In genomic region chr12:93886533-93887511, GRCh38 we compare ENCODE assay signal across 14 cellular contexts.
DNase-seq lines count a peak whose midpoint lies in the region; ATAC-seq, FAIRE-seq and TF ChIP-seq lines count a peak whose summit lies in the region.
"Had no signal": no experiment of that assay in that cellular context is flagged by ENCODE, and none has a peak within 500 bp of the region (broad histone marks: within the 10 kb centered on the region; RNA-seq: fewer than 3 reads in every experiment).

No MANE protein-coding gene starts in this region.

- no peaks in the 10 kb centered on the region for H4K20me1 ChIP-seq in astrocyte (ENCODE audit: insufficient read depth, low read length)

- CTCF ChIA-PET in AG04449 (lab: Yijun Ruan, JAX) (interaction anchor here (0.9 to 2.0 kb wide), 3 partner anchors 188 to 385 kb away, joined by 3 to 11 read pairs (median 4); no protein-coding TSS in a partner anchor), HEK293 (lab: Yijun Ruan, JAX) (interaction anchor here (0.7 to 1.5 kb wide), 3 partner anchors 24 to 384 kb away, joined by 3 to 6 read pairs (median 5); no protein-coding TSS in a partner anchor), WTC11 (lab: Charles Lee) (interaction anchor here (1.2 to 1.3 kb wide), 2 partner anchors 9 to 188 kb away, joined by 3 to 4 read pairs; no protein-coding TSS in a partner anchor)

- no peak overlapping the region for H3K4me3 Mint-ChIP-seq in astrocyte (ENCODE audit: unreplicated experiment)
- H3K4me3 Mint-ChIP-seq in stimulated activated memory B cell treated with anti-CD40 and anti-IgM and Interleukin-4, amounts not matched to agents 10 μg/mL and 1 μg/mL and 100 μg/mL, for 72 hours, result no peak overlapping the region
- no peak overlapping the region for H3K4me3 Mint-ChIP-seq in WTC11

- peak overlapping the region; percentile 28 for H3K9ac ChIP-seq in astrocyte (ENCODE audit: low read length)

- peaks cover 13% of the 10 kb centered on the region for H3K4me1 Mint-ChIP-seq in astrocyte (ENCODE audit: low read depth, unreplicated experiment)
- H3K4me1 Mint-ChIP-seq in stimulated activated memory B cell treated with anti-CD40 and anti-IgM and Interleukin-4, amounts not matched to agents 10 μg/mL and 1 μg/mL and 100 μg/mL, for 72 hours, result no peaks in the 10 kb centered on the region
- H3K4me1 Mint-ChIP-seq in WTC11, result peaks cover 8% of the 10 kb centered on the region

- no peaks in the 10 kb centered on the region for H3K79me2 ChIP-seq in astrocyte (ENCODE audit: insufficient read depth, low read length)

- POLR2A ChIA-PET in AG04449 (lab: Yijun Ruan, JAX) (interaction anchor here (1.2 to 1.7 kb wide), 4 partner anchors 9 to 214 kb away, joined by 3 to 5 read pairs (median 4); no protein-coding TSS in a partner anchor), HEK293 (lab: Yijun Ruan, JAX) (no interaction called here), WTC11 (lab: Charles Lee) (no interaction called here)

- DNase-seq in AG04449 (ENCODE audit: low read depth, low spot score) (peak; percentile 87), astrocyte (ENCODE audit: low read depth) (peak; percentile 96), myocyte (ENCODE audit: low read depth) (peak; percentile 74), WTC11 (ENCODE audit: low spot score) (no peak), amygdala (lab: John Stamatoyannopoulos, UW) (no peak)
- DNase-seq: activated gamma-delta T cell treated with Interleukin-2 at 50 U/mL for 16 hours, caudate nucleus, NCI-H1930, NCI-H774 had no signal

- H3K27ac Mint-ChIP-seq in astrocyte (ENCODE audit: unreplicated experiment) (no peak overlapping the region), WTC11 (no peak overlapping the region)
- no peak overlapping the region for H3K27ac Mint-ChIP-seq in stimulated activated memory B cell treated with anti-CD40 and anti-IgM and Interleukin-4, amounts not matched to agents 10 μg/mL and 1 μg/mL and 100 μg/mL, for 72 hours

- H3K27me3 Mint-ChIP-seq in astrocyte (ENCODE audit: low read depth, unreplicated experiment) (peaks cover 9% of the 10 kb centered on the region), WTC11 (ENCODE audit: low read depth) (no peaks in the 10 kb centered on the region)
- H3K27me3 Mint-ChIP-seq in stimulated activated memory B cell treated with anti-CD40 and anti-IgM and Interleukin-4, amounts not matched to agents 10 μg/mL and 1 μg/mL and 100 μg/mL, for 72 hours, result no peaks in the 10 kb centered on the region

- no peaks in the 10 kb centered on the region for H3K36me3 ChIP-seq in HEK293 (ENCODE audit: control insufficient read depth in 2 of 2, insufficient read depth in 1 of 2, low read length in 2 of 2)
- H3K36me3 ChIP-seq in astrocyte (ENCODE audit: insufficient read depth, low read length), result no peaks in the 10 kb centered on the region

- H2AFZ ChIP-seq in astrocyte (ENCODE audit: low read depth, low read length), result no peak overlapping the region

- no peak overlapping the region for H3K4me3 ChIP-seq in AG04449 (ENCODE audit: low read depth, low read length)
- no peak overlapping the region for H3K4me3 ChIP-seq in HEK293 (ENCODE audit: low read depth, low read length)
- H3K4me3 ChIP-seq in astrocyte (ENCODE audit: insufficient read depth, low read depth, low read length), result no peak overlapping the region
- H3K4me3 ChIP-seq: A549 had no signal

- peaks cover 5% of the 10 kb centered on the region for H3K9me3 Mint-ChIP-seq in astrocyte (ENCODE audit: unreplicated experiment)
- no peaks in the 10 kb centered on the region for H3K9me3 Mint-ChIP-seq in stimulated activated memory B cell treated with anti-CD40 and anti-IgM and Interleukin-4, amounts not matched to agents 10 μg/mL and 1 μg/mL and 100 μg/mL, for 72 hours
- H3K9me3 Mint-ChIP-seq in WTC11, result no peaks in the 10 kb centered on the region

- no peaks in the 10 kb centered on the region for H3K9me3 ChIP-seq in HEK293 (ENCODE audit: control insufficient read depth, insufficient read depth, low read depth, low read length)
- H3K9me3 ChIP-seq in astrocyte (ENCODE audit: insufficient read depth, low read depth, low read length), result no peaks in the 10 kb centered on the region
- H3K9me3 ChIP-seq: A549 had no signal

- peak overlapping the region; percentile 42 for H3K27ac ChIP-seq in HEK293 (ENCODE audit: extremely low read depth, low read depth, low read length)
- peak overlapping the region; percentile 22 for H3K27ac ChIP-seq in astrocyte (ENCODE audit: low read depth, low read length)

- no peak for ATAC-seq in stimulated activated memory B cell treated with anti-CD40 and anti-IgM and Interleukin-4, amounts not matched to agents 10 μg/mL and 1 μg/mL and 100 μg/mL, for 72 hours
- no peak for ATAC-seq in GM21723 (IDR thresholded peaks at IDR 0.05; ENCODE audit: unreplicated experiment)
- no peak for ATAC-seq in WTC11
- ATAC-seq: A549, Right ventricle myocardium inferior had no signal

- H3K36me3 Mint-ChIP-seq in astrocyte (ENCODE audit: low read depth, unreplicated experiment) (no peaks in the 10 kb centered on the region), WTC11 (no peaks in the 10 kb centered on the region)
- no peaks in the 10 kb centered on the region for H3K36me3 Mint-ChIP-seq in stimulated activated memory B cell treated with anti-CD40 and anti-IgM and Interleukin-4, amounts not matched to agents 10 μg/mL and 1 μg/mL and 100 μg/mL, for 72 hours

- no peaks in the 10 kb centered on the region for H3K27me3 ChIP-seq in astrocyte (ENCODE audit: insufficient read depth, low read length)

- H3K4me1 ChIP-seq in HEK293 (ENCODE audit: control insufficient read depth, insufficient read depth, low read length), result peaks cover 10% of the 10 kb centered on the region
- peaks cover 36% of the 10 kb centered on the region for H3K4me1 ChIP-seq in astrocyte (ENCODE audit: insufficient read depth, low read length)

- TF ChIP-seq CTCF in AG04449 (IDR thresholded peaks at IDR 0.05; ENCODE audit: insufficient read depth, low read length, missing control alignments), result no peak
- no peak for TF ChIP-seq CTCF in HEK293 (tag by site-specific recombination; IDR thresholded peaks at IDR 0.05)
- TF ChIP-seq CTCF in astrocyte (IDR thresholded peaks at IDR 0.05; ENCODE audit: insufficient read depth, low read depth, low read length), result no peak
- no peak for TF ChIP-seq CTCF in WTC11 (IDR thresholded peaks at IDR 0.05)

- H3K4me2 ChIP-seq in astrocyte (ENCODE audit: low read length), result peak overlapping the region; percentile 59
- H3K4me2 ChIP-seq: A549 had no signal

- FAIRE-seq in astrocyte (lab: Jason Lieb, UNC), result peak; percentile 45
- FAIRE-seq: A549 had no signal

TF ChIP-seq in HEK293, 187 proteins besides CTCF, POLR2A, EP300 and RAD21 (continues in another document):
- peak; percentile 46; the same call in 1 of the 2 replicates for TF ChIP-seq ZFHX2 (tag by site-specific recombination; conservative IDR thresholded peaks at IDR 0.05)
- peak; percentile 98 for TF ChIP-seq TCF7L2 (IDR thresholded peaks at IDR 0.05; ENCODE audit: borderline replicate concordance, low read depth, low read length)
- no peak for TF ChIP-seq YY1 (tag by site-specific recombination; IDR thresholded peaks at IDR 0.05)
- TF ChIP-seq KLF10 (tag by site-specific recombination; IDR thresholded peaks at IDR 0.05), result peak; percentile 31; the same call in 1 of the 2 replicates
- no peak for TF ChIP-seq WT1 (tag by site-specific recombination; IDR thresholded peaks at IDR 0.05)
- TF ChIP-seq ZBTB8A (tag by site-specific recombination; IDR thresholded peaks at IDR 0.05), result peak; percentile 44; the same call in 1 of the 2 replicates
- TF ChIP-seq ZNF701 (tag by site-specific recombination; IDR thresholded peaks at IDR 0.05), result no peak
- TF ChIP-seq ZNF623 (tag by site-specific recombination; IDR thresholded peaks at IDR 0.05), result no peak
- TF ChIP-seq ZSCAN18 (tag by site-specific recombination; IDR thresholded peaks at IDR 0.05), result no peak
- no peak for TF ChIP-seq ZNF416 (tag by site-specific recombination; IDR thresholded peaks at IDR 0.05)
- TF ChIP-seq ZNF48 (tag by site-specific recombination; IDR thresholded peaks at IDR 0.05), result no peak

TF ChIP-seq in WTC11, 78 proteins besides CTCF, POLR2A, EP300 and RAD21 (continues in another document):
- TF ChIP-seq HMGXB4 (CRISPR knock-in tag; IDR thresholded peaks at IDR 0.05), result no peak
- no peak for TF ChIP-seq HMGA2 (CRISPR knock-in tag; IDR thresholded peaks at IDR 0.05)
- TF ChIP-seq MAX (CRISPR knock-in tag; IDR thresholded peaks at IDR 0.05), result no peak
- TF ChIP-seq ELF4 (CRISPR knock-in tag; IDR thresholded peaks at IDR 0.05; ENCODE audit: low read depth), result no peak
- no peak for TF ChIP-seq ATF3 (CRISPR knock-in tag; conservative IDR thresholded peaks at IDR 0.05)
- no peak for TF ChIP-seq ATF1 (CRISPR knock-in tag; IDR thresholded peaks at IDR 0.05)

Comparison
In these comparisons a context has a peak if more than half of its experiments do, and no peak if none do; other contexts are left out.
1. DNase-seq: peak in AG04449 (single experiment), astrocyte (single experiment) and myocyte (single experiment); none in WTC11 (single experiment) and amygdala (0 of 56).